Comparison of ENCODE assay signal across 8 cellular contexts in genomic region chr21:34510148-34511142, GRCh38. TPM values are rescaled to one million over a fixed set of nuclear protein-coding genes. Genes with fewer than 3 reads are reported as not detected.
DNase-seq lines count a peak whose midpoint lies in the region; ATAC-seq and TF ChIP-seq lines count a peak whose summit lies in the region.

No MANE protein-coding gene starts in this region.

- no peaks in the 10 kb centered on the region for H3K27me3 ChIP-seq in thoracic aorta (replicated peaks; ENCODE audit: insufficient read depth)

- DNase-seq in AG08395 (ENCODE audit: low spot score) (peak; percentile 83), GM19240 (ENCODE audit: insufficient read length, low spot score) (peak; percentile 46), NCI-H1436 (lab: John Stamatoyannopoulos, UW) (peak; percentile 62), erythroblast (lab: John Stamatoyannopoulos, UW) (peak; percentile 52 to 55), natural killer cell (no peak), thoracic aorta (ENCODE audit: low spot score) (peak; percentile 27)
- DNase-seq in activated CD4-positive, alpha-beta T cell treated with anti-CD3 and anti-CD28 coated beads, Interleukin-2, amount 10 ng/mL, durations not matched to agents 24 days and 14 days = peak; percentile 72

- H3K4me1 ChIP-seq in thoracic aorta (ENCODE audit: control insufficient read depth in 1 of 2, low read depth in 2 of 2) = no peaks in the 10 kb centered on the region

- no peak for TF ChIP-seq POLR2A in erythroblast (IDR thresholded peaks at IDR 0.05; ENCODE audit: low read length)

- no peaks in the 10 kb centered on the region for H3K9me3 ChIP-seq in thoracic aorta

- H3K27me3 Mint-ChIP-seq in activated CD4-positive, alpha-beta T cell treated with anti-CD3 and anti-CD28 coated beads, Interleukin-2, amount 10 ng/mL, durations not matched to agents 24 days and 14 days = no peaks in the 10 kb centered on the region
- H3K27me3 Mint-ChIP-seq in natural killer cell (ENCODE audit: low read depth in 2 of 2) = peaks cover 15 to 22% of the 10 kb centered on the region in 2 donors

- no peak overlapping the region for H3K27ac Mint-ChIP-seq in activated CD4-positive, alpha-beta T cell treated with anti-CD3 and anti-CD28 coated beads, Interleukin-2, amount 10 ng/mL, durations not matched to agents 24 days and 14 days
- no peak overlapping the region for H3K27ac Mint-ChIP-seq in natural killer cell

- no peaks in the 10 kb centered on the region for H3K36me3 Mint-ChIP-seq in activated CD4-positive, alpha-beta T cell treated with anti-CD3 and anti-CD28 coated beads, Interleukin-2, amount 10 ng/mL, durations not matched to agents 24 days and 14 days (ENCODE audit: low read depth)
- no peaks in the 10 kb centered on the region for H3K36me3 Mint-ChIP-seq in natural killer cell

- ATAC-seq in natural killer cell = peak; percentile 53 to 69 (median 65)
- no peak for ATAC-seq in thoracic aorta (ENCODE audit: insufficient number of reproducible peaks, low FRiP score, low read depth)
- no peak for ATAC-seq in GM21447 (IDR thresholded peaks at IDR 0.05; ENCODE audit: unreplicated experiment)

- intact Hi-C loops in activated CD4-positive, alpha-beta T cell treated with anti-CD3 and anti-CD28 coated beads, Interleukin-2, amount 10 ng/mL, durations not matched to agents 24 days and 14 days (cut with micrococcal nuclease) = loop anchor here (1.0 kb wide), 1 partner anchor 120 kb away; no protein-coding TSS in a partner anchor
- intact Hi-C loops in natural killer cell (cut with micrococcal nuclease) = no loop called here

- H3K27ac ChIP-seq in thoracic aorta = no peak overlapping the region

- no peaks in the 10 kb centered on the region for H3K9me3 Mint-ChIP-seq in activated CD4-positive, alpha-beta T cell treated with anti-CD3 and anti-CD28 coated beads, Interleukin-2, amount 10 ng/mL, durations not matched to agents 24 days and 14 days
- H3K9me3 Mint-ChIP-seq in natural killer cell = no peaks in the 10 kb centered on the region

- H3K4me3 Mint-ChIP-seq in activated CD4-positive, alpha-beta T cell treated with anti-CD3 and anti-CD28 coated beads, Interleukin-2, amount 10 ng/mL, durations not matched to agents 24 days and 14 days = no peak overlapping the region
- H3K4me3 Mint-ChIP-seq in natural killer cell = no peak overlapping the region

- H3K4me1 Mint-ChIP-seq in activated CD4-positive, alpha-beta T cell treated with anti-CD3 and anti-CD28 coated beads, Interleukin-2, amount 10 ng/mL, durations not matched to agents 24 days and 14 days = no peaks in the 10 kb centered on the region
- H3K4me1 Mint-ChIP-seq in natural killer cell = no peaks in the 10 kb centered on the region

- TF ChIP-seq CTCF in natural killer cell (IDR thresholded peaks at IDR 0.05) (peak; percentile 18), thoracic aorta (IDR thresholded peaks at IDR 0.05) (peak; percentile 61)

- no peaks in the 10 kb centered on the region for H3K36me3 ChIP-seq in thoracic aorta

- H3K4me3 ChIP-seq in thoracic aorta = peak overlapping the region; percentile 8

RNA-seq across cellular contexts. Expression of gene KCNE1, which starts 1.6 kb away (rescaled TPM):
- 0.28 TPM in 1 of 2 replicates, not detected in the other for total RNA-seq in activated CD4-positive, alpha-beta T cell treated with anti-CD3 and anti-CD28 coated beads, Interleukin-2, amount 10 ng/mL, durations not matched to agents 24 days and 14 days
- 1 to 10 TPM in 2 of 3 donors, under 1 TPM in 1; 0.52 to 3.3 (median 1.6) TPM for total RNA-seq in natural killer cell
- total RNA-seq in thoracic aorta = 10 to 100 TPM; 10.8 TPM

Comparison
In these comparisons a context has a peak if more than half of its experiments do, and no peak if none do; other contexts are left out.
1. ATAC-seq: peak in natural killer cell (3 of 3); none in thoracic aorta (single experiment) and GM21447 (single experiment).